ENCODE assay signal across 1 cellular context in genomic region chr3:186472466-186473008, GRCh38.
TF ChIP-seq lines count a peak whose summit lies in the region.

No MANE protein-coding gene starts in this region.

TF ChIP-seq in SK-N-SH, 30 proteins besides CTCF, POLR2A, EP300 and RAD21 (continued from another document):
- TF ChIP-seq ZBTB33 (IDR thresholded peaks at IDR 0.05; ENCODE audit: borderline replicate concordance, low read depth) (no peak), MAX (IDR thresholded peaks at IDR 0.05; ENCODE audit: low read depth) (no peak), POLR2AphosphoS5 (IDR thresholded peaks at IDR 0.05; ENCODE audit: low read depth, low read length) (no peak), GABPA (IDR thresholded peaks at IDR 0.05; ENCODE audit: low read depth) (no peak), CHD2 (IDR thresholded peaks at IDR 0.05; ENCODE audit: low read length, partially characterized antibody) (no peak), FOSL2 (IDR thresholded peaks at IDR 0.05; ENCODE audit: borderline replicate concordance, low read depth) (no peak), YY1 (IDR thresholded peaks at IDR 0.05; ENCODE audit: low read depth) (no peak), SMC3 (IDR thresholded peaks at IDR 0.05; ENCODE audit: low read depth, low read length) (no peak)
